In genomic region chr10:74801447-74801846, GRCh38 we compare ENCODE assay signal across 23 cellular contexts. TPM values are rescaled to one million over a fixed set of nuclear protein-coding genes. Genes with fewer than 3 reads are reported as not detected.
DNase-seq lines count a peak whose midpoint lies in the region; ATAC-seq, FAIRE-seq and TF ChIP-seq lines count a peak whose summit lies in the region.
"Had no signal": no experiment of that assay in that cellular context is flagged by ENCODE, and none has a peak within 500 bp of the region (broad histone marks: within the 10 kb centered on the region; RNA-seq: fewer than 3 reads in every experiment).

No MANE protein-coding gene starts in this region.

- no peaks in the 10 kb centered on the region for H3K79me2 ChIP-seq in GM12878 (ENCODE audit: control insufficient read depth, insufficient read depth, low read length)
- no peaks in the 10 kb centered on the region for H3K79me2 ChIP-seq in osteoblast (ENCODE audit: insufficient read depth, low read length)

- no peaks in the 10 kb centered on the region for H3K27me3 Mint-ChIP-seq in CD8-positive, alpha-beta T cell (ENCODE audit: low read depth)
- H3K27me3 Mint-ChIP-seq: CD4-positive, alpha-beta T cell; CD8-positive, alpha-beta memory T cell had no signal

- H3K9me3 Mint-ChIP-seq in CD8-positive, alpha-beta T cell, result no peaks in the 10 kb centered on the region
- H3K9me3 Mint-ChIP-seq: CD4-positive, alpha-beta T cell; CD8-positive, alpha-beta memory T cell had no signal

- H3K4me3 ChIP-seq in CD8-positive, alpha-beta T cell (ENCODE audit: low read depth, low read length), result no peak overlapping the region
- H3K4me3 ChIP-seq in GM12878, result no peak overlapping the region
- no peak overlapping the region for H3K4me3 ChIP-seq in osteoblast (ENCODE audit: insufficient read depth, low read length)
- H3K4me3 ChIP-seq: A549; BLaER1 treated with 17β-estradiol and CSF1 and Interleukin-3, amounts not matched to agents 10 nM and 100 nM had no signal

- no peak for TF ChIP-seq CTCF in CD8-positive, alpha-beta T cell (IDR thresholded peaks at IDR 0.05)
- TF ChIP-seq CTCF in GM12878 (IDR thresholded peaks at IDR 0.05 in 2 of 3, conservative IDR thresholded peaks at IDR 0.05 in 1 of 3; ENCODE audit: control insufficient read depth in 2 of 3, extremely low read depth in 1 of 3, insufficient read depth in 1 of 3, low read depth in 3 of 3, low read length in 3 of 3), result no peak
- no peak for TF ChIP-seq CTCF in osteoblast (IDR thresholded peaks at IDR 0.05; ENCODE audit: extremely low read depth, low read depth, low read length)

- in situ Hi-C loops in GM12878 (cut with MboI), result no loop called here

- no peak for DNase-seq in CD8-positive, alpha-beta T cell
- DNase-seq in GM12878 (ENCODE audit: low read depth, low spot score) (no peak), osteoblast (ENCODE audit: insufficient read length, low spot score, missing footprints) (peak; percentile 15), HK-2 (ENCODE audit: unreplicated experiment) (no peak), amygdala (lab: John Stamatoyannopoulos, UW) (no peak)
- DNase-seq: AML-193; CD4-positive, alpha-beta T cell; CD8-positive, alpha-beta memory T cell; COR-L47; DMS 273 treated with DMSO at 0.1 percent for 48 hours; DMS153; DMS53; DMS79; DND-41; EL; GDM1 had no signal

- no peak for ATAC-seq in CD8-positive, alpha-beta T cell
- ATAC-seq in GM12878, result no peak
- ATAC-seq: A549 had no signal

- TF ChIP-seq RAD21 in GM12878 (IDR thresholded peaks at IDR 0.05; ENCODE audit: insufficient read depth, low read depth, low read length), result no peak

- H3K27ac Mint-ChIP-seq in CD8-positive, alpha-beta T cell, result peak overlapping the region; percentile 5
- H3K27ac Mint-ChIP-seq: B cell; CD4-positive, alpha-beta T cell had no signal

- H3K4me1 Mint-ChIP-seq in CD8-positive, alpha-beta T cell (ENCODE audit: low read depth), result no peaks in the 10 kb centered on the region

- FAIRE-seq in GM12878 (lab: Jason Lieb, UNC), result no peak
- FAIRE-seq: A549, GM12891, GM19239 had no signal

- POLR2A ChIA-PET in CD8-positive, alpha-beta T cell (lab: Charles Lee), result no interaction called here
- POLR2A ChIA-PET in GM12878 (lab: Charles Lee), result no interaction called here

- no peaks in the 10 kb centered on the region for H3K36me3 Mint-ChIP-seq in CD8-positive, alpha-beta T cell

- H3K4me2 ChIP-seq in GM12878 (ENCODE audit: control insufficient read depth, insufficient read depth) (no peak overlapping the region), osteoblast (ENCODE audit: insufficient read depth, low read length) (no peak overlapping the region)
- H3K4me2 ChIP-seq: A549; BLaER1 treated with 17β-estradiol and CSF1 and Interleukin-3, amounts not matched to agents 10 nM and 100 nM had no signal

- SMC1A ChIA-PET in GM12878 (lab: Charles Lee; ENCODE audit: uncharacterized antibody, unreplicated experiment), result interaction anchor here (1.0 kb wide), 1 partner anchor 176 kb away, joined by 3 read pairs; no protein-coding TSS in a partner anchor

- no peak overlapping the region for H3K4me3 Mint-ChIP-seq in CD8-positive, alpha-beta T cell
- H3K4me3 Mint-ChIP-seq: B cell; CD4-positive, alpha-beta T cell; CD8-positive, alpha-beta memory T cell had no signal

- no peak for TF ChIP-seq POLR2A in GM12878 (IDR thresholded peaks at IDR 0.05; ENCODE audit: low read depth, low read length)

- no peaks in the 10 kb centered on the region for H3K4me1 ChIP-seq in CD8-positive, alpha-beta T cell (ENCODE audit: insufficient read depth, low read length)
- peaks cover 12% of the 10 kb centered on the region for H3K4me1 ChIP-seq in GM12878 (ENCODE audit: control insufficient read depth, insufficient read depth, low read length)
- peaks cover 5% of the 10 kb centered on the region for H3K4me1 ChIP-seq in osteoblast (ENCODE audit: insufficient read depth, low read length)
- H3K4me1 ChIP-seq: A549 had no signal

- no peaks in the 10 kb centered on the region for H3K9me3 ChIP-seq in CD8-positive, alpha-beta T cell (ENCODE audit: low read length)
- H3K9me3 ChIP-seq in GM12878 (replicated peaks; ENCODE audit: control insufficient read depth, insufficient read depth, low read length), result no peaks in the 10 kb centered on the region
- no peaks in the 10 kb centered on the region for H3K9me3 ChIP-seq in osteoblast (ENCODE audit: low read depth, low read length)
- H3K9me3 ChIP-seq: A549 had no signal

- CTCF ChIA-PET in CD8-positive, alpha-beta T cell (lab: Charles Lee), result no interaction called here
- CTCF ChIA-PET in GM12878 (lab: Yijun Ruan, JAX), result no interaction called here

- no peak overlapping the region for H2AFZ ChIP-seq in GM12878 (ENCODE audit: control insufficient read depth, low read depth, low read length)
- H2AFZ ChIP-seq in osteoblast (ENCODE audit: low read length), result no peak overlapping the region

- TF ChIP-seq EP300 in GM12878 (IDR thresholded peaks at IDR 0.05; ENCODE audit: borderline replicate concordance in 1 of 2, control insufficient read depth in 1 of 2, low read depth in 2 of 2, low read length in 2 of 2), result no peak

- RAD21 ChIA-PET in GM12878 (lab: Charles Lee; ENCODE audit: unreplicated experiment), result interaction anchor here (1.1 kb wide), 1 partner anchor 62 kb away, joined by 3 read pairs; no protein-coding TSS in a partner anchor

- no peak overlapping the region for H3K27ac ChIP-seq in CD8-positive, alpha-beta T cell (ENCODE audit: low read depth, low read length)
- no peak overlapping the region for H3K27ac ChIP-seq in GM12878 (ENCODE audit: control insufficient read depth, insufficient read depth)
- no peak overlapping the region for H3K27ac ChIP-seq in osteoblast (ENCODE audit: low read depth, low read length)
- H3K27ac ChIP-seq: 22Rv1; A549; BLaER1 treated with 17β-estradiol and CSF1 and Interleukin-3, amounts not matched to agents 10 nM and 100 nM; C4-2B had no signal

- H3K9ac ChIP-seq in GM12878 (ENCODE audit: control insufficient read depth, insufficient read depth, low read length), result no peak overlapping the region
- H3K9ac ChIP-seq: BLaER1 treated with 17β-estradiol and CSF1 and Interleukin-3, amounts not matched to agents 10 nM and 100 nM had no signal

- no TSS peak for BruUV-seq in GM12878 (replicated peaks; lab: Mats Ljungman, UMichigan)

- H3K27me3 ChIP-seq in CD8-positive, alpha-beta T cell (ENCODE audit: insufficient read depth, low read length), result no peaks in the 10 kb centered on the region
- H3K27me3 ChIP-seq in GM12878 (replicated peaks in 1 of 2; ENCODE audit: control insufficient read depth in 2 of 2, insufficient read depth in 2 of 2, low read length in 1 of 2), result no peaks in the 10 kb centered on the region
- H3K27me3 ChIP-seq in osteoblast (ENCODE audit: insufficient read depth, low read length), result no peaks in the 10 kb centered on the region
- H3K27me3 ChIP-seq: BLaER1 treated with 17β-estradiol and CSF1 and Interleukin-3, amounts not matched to agents 10 nM and 100 nM had no signal

- no peaks in the 10 kb centered on the region for H4K20me1 ChIP-seq in GM12878 (ENCODE audit: control insufficient read depth, insufficient read depth)
- H4K20me1 ChIP-seq in osteoblast (ENCODE audit: insufficient read depth, low read length), result no peaks in the 10 kb centered on the region
- H4K20me1 ChIP-seq: BLaER1 treated with 17β-estradiol and CSF1 and Interleukin-3, amounts not matched to agents 10 nM and 100 nM had no signal

- intact Hi-C loops in CD8-positive, alpha-beta T cell (cut with DNase I, micrococcal nuclease), result no loop called here
- intact Hi-C loops in GM12878 (cut with micrococcal nuclease; ENCODE audit: unreplicated experiment), result no loop called here

- WGBS in GM12878 (ENCODE audit: insufficient coverage, insufficient replicate concordance, low lambda C conversion rate, missing lambda C conversion rate), result 100% methylated on average over 2 of the region's 2 CpGs

- no peaks in the 10 kb centered on the region for H3K36me3 ChIP-seq in CD8-positive, alpha-beta T cell (ENCODE audit: insufficient read depth, low read length)
- H3K36me3 ChIP-seq in GM12878 (ENCODE audit: control insufficient read depth in 2 of 2, insufficient read depth in 2 of 2, low read length in 1 of 2) (no peaks in the 10 kb centered on the region), osteoblast (ENCODE audit: insufficient read depth, low read length) (no peaks in the 10 kb centered on the region)
- H3K36me3 ChIP-seq: BLaER1 treated with 17β-estradiol and CSF1 and Interleukin-3, amounts not matched to agents 10 nM and 100 nM had no signal

TF ChIP-seq in GM12878, 131 proteins besides CTCF, POLR2A, EP300 and RAD21 (continues in another document):
- TF ChIP-seq RB1 (IDR thresholded peaks at IDR 0.05; ENCODE audit: borderline replicate concordance) (no peak), ZNF24 (IDR thresholded peaks at IDR 0.05) (peak; percentile 87)

RNA-seq across cellular contexts. Expression of gene KAT6B, which starts 25.0 kb away (rescaled TPM):
- total RNA-seq in CD8-positive, alpha-beta T cell, result 10 to 100 TPM; 73.0 to 74.7 TPM
- 303 and 315 TPM in 2 replicates for total RNA-seq in GM12878 (2013; cell fraction: nucleolus; rRNA removed)
- 16.5 and 18.3 TPM in 2 replicates for total RNA-seq in GM12878 (2014; rRNA removed)
- 16.7 and 17.5 TPM in 2 replicates for total RNA-seq in GM12878 (2014; rRNA removed; fragmentation: Illumina TruSeq; extraction: Trizol)
- 22.6 and 24.8 TPM in 2 replicates for total RNA-seq in GM12878 (2021)
- 8.5 TPM for polyA plus RNA-seq in GM12878 (2011; ENCODE audit: low read depth)
- polyA plus RNA-seq in GM12878 (2011; rRNA removed), result 6.7 and 7.6 TPM in 2 replicates
- polyA plus RNA-seq in GM12878 (2011; cell fraction: cytosol; rRNA removed), result 5.8 and 9.8 TPM in 2 replicates
- 17.1 and 23.0 TPM in 2 replicates for polyA plus RNA-seq in GM12878 (2011; cell fraction: nucleus; rRNA removed)
- polyA plus RNA-seq in GM12878 (2012), result 10.5 and 12.2 TPM in 2 replicates
- polyA plus RNA-seq in GM12878 (2014; fragmentation: Illumina TruSeq; extraction: Trizol), result 17.6 and 19.1 TPM in 2 replicates
- 1 to 10 TPM; 2.7 to 5.3 TPM for polyA plus RNA-seq in GM12878 (2014; fragmentation: Nextera tagmentation; extraction: Ambion mirVana)
- polyA plus RNA-seq in GM12878 (2014; rRNA removed), result 8.1 and 9.7 TPM in 2 replicates
- 10 to 100 TPM; 15.0 to 17.4 TPM for polyA plus RNA-seq in GM12878 (2016; fragmentation: Nextera tagmentation; extraction: Ambion mirVana)
- polyA minus RNA-seq in GM12878 (2011; rRNA and poly(A)+ RNA removed), result 42.9 and 45.0 TPM in 2 replicates
- 7.9 and 9.0 TPM in 2 replicates for polyA minus RNA-seq in GM12878 (2011; cell fraction: cytosol; rRNA and poly(A)+ RNA removed)
- 53.1 and 90.8 TPM in 2 replicates for polyA minus RNA-seq in GM12878 (2011; cell fraction: nucleus; rRNA and poly(A)+ RNA removed)
- total RNA-seq in osteoblast, result 24.6 and 30.9 TPM in 2 replicates
